Comparison of ENCODE assay signal across 8 cellular contexts in genomic region chr16:57648590-57649442, GRCh38. TPM values are rescaled to one million over a fixed set of nuclear protein-coding genes. Genes with fewer than 3 reads are reported as not detected.
A peak's percentile ranks its signal among the peaks of the same experiment; 100 is the strongest.
DNase-seq lines count a peak whose midpoint lies in the region; ATAC-seq and TF ChIP-seq lines count a peak whose summit lies in the region.

No MANE protein-coding gene starts in this region.

- peak overlapping the region; percentile 30 for H3K4me3 Mint-ChIP-seq in activated T-cell treated with anti-CD3 and anti-CD28 coated beads, Interleukin-2, amount 50 U/mL, for 4 hours
- peak overlapping the region; percentile 62 for H3K4me3 Mint-ChIP-seq in stimulated activated naive CD8-positive, alpha-beta T cell treated with anti-CD3 and anti-CD28 coated beads, Interleukin-15, Interleukin-2, amounts not matched to agents 100 ng/mL and 50 ng/mL, for 24 hours

- H4K20me1 ChIP-seq in neural cell (ENCODE audit: insufficient read depth) = peaks cover 53% of the 10 kb centered on the region

- H3K36me3 ChIP-seq in Panc1 (ENCODE audit: control insufficient read depth, insufficient read depth, low read length) = no peaks in the 10 kb centered on the region
- H3K36me3 ChIP-seq in neural cell (ENCODE audit: insufficient read depth, low read length) = peaks cover 16% of the 10 kb centered on the region

- H3K9me3 ChIP-seq in Panc1 (ENCODE audit: control insufficient read depth, insufficient read depth, low read depth, low read length) = no peaks in the 10 kb centered on the region
- no peaks in the 10 kb centered on the region for H3K9me3 ChIP-seq in neural cell (ENCODE audit: low read length)

- POLR2A ChIA-PET in Panc1 (lab: Charles Lee) = no interaction called here

- CTCF ChIA-PET in Panc1 (lab: Charles Lee) = interaction anchor here (0.6 to 1.3 kb wide), 3 partner anchors 31 to 146 kb away, joined by 3 to 4 read pairs (median 3); no protein-coding TSS in a partner anchor

- H3K4me3 ChIP-seq in AG10803 (ENCODE audit: low read length) = no peak overlapping the region
- H3K4me3 ChIP-seq in Panc1 (ENCODE audit: low read depth in 2 of 2, low read length in 2 of 2) = no peak overlapping the region
- no peak overlapping the region for H3K4me3 ChIP-seq in neural cell (ENCODE audit: low read length)

- H3K36me3 Mint-ChIP-seq in activated T-cell treated with anti-CD3 and anti-CD28 coated beads, Interleukin-2, amount 50 U/mL, for 4 hours (ENCODE audit: insufficient read depth) = no peaks in the 10 kb centered on the region
- H3K36me3 Mint-ChIP-seq in stimulated activated naive CD8-positive, alpha-beta T cell treated with anti-CD3 and anti-CD28 coated beads, Interleukin-15, Interleukin-2, amounts not matched to agents 100 ng/mL and 50 ng/mL, for 24 hours (ENCODE audit: low read depth) = no peaks in the 10 kb centered on the region

- no TSS peak for BruUV-seq in Panc1 (replicated peaks; lab: Mats Ljungman, UMichigan)

- intact Hi-C loops in Panc1 (cut with micrococcal nuclease; ENCODE audit: unreplicated experiment) = loop anchor here (2.0 to 5.0 kb wide), 2 partner anchors 58 to 72 kb away; no protein-coding TSS in a partner anchor

- H3K4me1 ChIP-seq in Panc1 (ENCODE audit: control insufficient read depth, insufficient read depth, low read length) = peaks cover 4% of the 10 kb centered on the region

- peak; percentile 65 for ATAC-seq in GM19035 (IDR thresholded peaks at IDR 0.05; ENCODE audit: unreplicated experiment)
- ATAC-seq in Panc1 = peak; percentile 79
- ATAC-seq in activated T-cell treated with anti-CD3 and anti-CD28 coated beads, Interleukin-2, amount 50 U/mL, for 4 hours = peak; percentile 81 to 85

- no peak overlapping the region for H2AFZ ChIP-seq in neural cell (ENCODE audit: low read depth, low read length)

- TF ChIP-seq EP300 in neural cell (conservative IDR thresholded peaks at IDR 0.05; ENCODE audit: poor library complexity, severe bottlenecking) = no peak

- H3K79me2 ChIP-seq in neural cell (replicated peaks; ENCODE audit: insufficient read depth, low read length) = peaks cover 43% of the 10 kb centered on the region

- H3K9me3 Mint-ChIP-seq in activated T-cell treated with anti-CD3 and anti-CD28 coated beads, Interleukin-2, amount 50 U/mL, for 4 hours = no peaks in the 10 kb centered on the region
- H3K9me3 Mint-ChIP-seq in stimulated activated naive CD8-positive, alpha-beta T cell treated with anti-CD3 and anti-CD28 coated beads, Interleukin-15, Interleukin-2, amounts not matched to agents 100 ng/mL and 50 ng/mL, for 24 hours = no peaks in the 10 kb centered on the region

- DNase-seq in AG10803 (ENCODE audit: low read depth) (peak; percentile 61), KG1 (lab: John Stamatoyannopoulos, UW) (peak; percentile 80), Panc1 (ENCODE audit: low read depth, low spot score) (peak; percentile 85), fibroblast of peridontal ligament (ENCODE audit: extremely low read depth) (peak; percentile 70)
- peak; percentile 85 for DNase-seq in activated T-cell treated with anti-CD3 and anti-CD28 coated beads, Interleukin-2, amount 50 U/mL, for 4 hours

- H3K27ac ChIP-seq in Panc1 (ENCODE audit: low read length) = no peak overlapping the region
- H3K27ac ChIP-seq in neural cell (ENCODE audit: low read length) = no peak overlapping the region

- peak; percentile 100 for TF ChIP-seq CTCF in AG10803 (conservative IDR thresholded peaks at IDR 0.05; ENCODE audit: low read length)
- peak; percentile 99 for TF ChIP-seq CTCF in Panc1 (IDR thresholded peaks at IDR 0.05)
- TF ChIP-seq CTCF in neural cell (IDR thresholded peaks at IDR 0.05; ENCODE audit: poor library complexity, severe bottlenecking) = peak; percentile 95

- H3K9ac ChIP-seq in neural cell (ENCODE audit: low read length) = no peak overlapping the region

- in situ Hi-C loops in Panc1 (cut with HindIII; ENCODE audit: low pct_unique_long_range_greater_than_20kb, low sequenced_read_pairs) = no loop called here

- peaks cover 24% of the 10 kb centered on the region for H3K4me1 Mint-ChIP-seq in activated T-cell treated with anti-CD3 and anti-CD28 coated beads, Interleukin-2, amount 50 U/mL, for 4 hours (ENCODE audit: low read depth)
- H3K4me1 Mint-ChIP-seq in stimulated activated naive CD8-positive, alpha-beta T cell treated with anti-CD3 and anti-CD28 coated beads, Interleukin-15, Interleukin-2, amounts not matched to agents 100 ng/mL and 50 ng/mL, for 24 hours (ENCODE audit: low read depth) = peaks cover 29% of the 10 kb centered on the region

- H3K27me3 Mint-ChIP-seq in activated T-cell treated with anti-CD3 and anti-CD28 coated beads, Interleukin-2, amount 50 U/mL, for 4 hours (ENCODE audit: low read depth) = no peaks in the 10 kb centered on the region
- H3K27me3 Mint-ChIP-seq in stimulated activated naive CD8-positive, alpha-beta T cell treated with anti-CD3 and anti-CD28 coated beads, Interleukin-15, Interleukin-2, amounts not matched to agents 100 ng/mL and 50 ng/mL, for 24 hours = no peaks in the 10 kb centered on the region

- H3K9me2 ChIP-seq in neural cell (ENCODE audit: insufficient read depth, low read length) = no peaks in the 10 kb centered on the region

- H3K27ac Mint-ChIP-seq in stimulated activated naive CD8-positive, alpha-beta T cell treated with anti-CD3 and anti-CD28 coated beads, Interleukin-15, Interleukin-2, amounts not matched to agents 100 ng/mL and 50 ng/mL, for 24 hours = peak overlapping the region; percentile 71

- peak; percentile 75 for TF ChIP-seq RAD21 in neural cell (conservative IDR thresholded peaks at IDR 0.05)

- no peak overlapping the region for H3K4me2 ChIP-seq in neural cell (ENCODE audit: low read length)

- H3K27me3 ChIP-seq in Panc1 (ENCODE audit: control insufficient read depth, insufficient read depth, low read length) (no peaks in the 10 kb centered on the region), neural cell (ENCODE audit: insufficient read depth, low read depth, low read length) (no peaks in the 10 kb centered on the region)

- no peaks in the 10 kb centered on the region for H3F3A ChIP-seq in neural cell (ENCODE audit: insufficient read depth, low read length, poor library complexity, severe bottlenecking)

TF ChIP-seq in neural cell, 6 proteins besides CTCF, POLR2A, EP300 and RAD21:
- no peak for TF ChIP-seq TAF1 (IDR thresholded peaks at IDR 0.05; ENCODE audit: low read depth)
- TF ChIP-seq SMC3 (conservative IDR thresholded peaks at IDR 0.05; ENCODE audit: poor library complexity) = peak; percentile 83

RNA-seq across cellular contexts. Expression of gene ADGRG3, which starts 19.3 kb away (rescaled TPM):
- not detected for total RNA-seq in Panc1 (2021; ENCODE audit: unreplicated experiment)
- polyA plus RNA-seq in Panc1 (2012; ENCODE audit: insufficient read length) = not detected
- not detected for total RNA-seq in activated T-cell treated with anti-CD3 and anti-CD28 coated beads, Interleukin-2, amount 50 U/mL, for 4 hours
- polyA plus RNA-seq in neural cell = 0.62 and 0.86 TPM in 2 replicates
- polyA minus RNA-seq in neural cell = 0.49 TPM in 1 of 2 replicates, not detected in the other

RNA-seq across cellular contexts. Expression of gene ADGRG1, which starts 20.4 kb away (rescaled TPM):
- 13.1 TPM for total RNA-seq in Panc1 (2021; ENCODE audit: unreplicated experiment)
- 6.8 TPM for polyA plus RNA-seq in Panc1 (2012; ENCODE audit: insufficient read length)
- total RNA-seq in activated T-cell treated with anti-CD3 and anti-CD28 coated beads, Interleukin-2, amount 50 U/mL, for 4 hours = 10 to 100 TPM in 1 of 3 donors, 1 to 10 TPM in 2; 3.6 to 11.9 (median 6.7) TPM
- 80.6 and 86.8 TPM in 2 replicates for polyA plus RNA-seq in neural cell
- polyA minus RNA-seq in neural cell = 122 and 124 TPM in 2 replicates

RNA-seq across cellular contexts. Expression of gene DRC7, which starts 45.8 kb away (rescaled TPM):
- not detected for total RNA-seq in Panc1 (2021; ENCODE audit: unreplicated experiment)
- not detected for polyA plus RNA-seq in Panc1 (2012; ENCODE audit: insufficient read length)
- not detected for total RNA-seq in activated T-cell treated with anti-CD3 and anti-CD28 coated beads, Interleukin-2, amount 50 U/mL, for 4 hours
- 0.10 and 1.4 TPM in 2 replicates for polyA plus RNA-seq in neural cell
- polyA minus RNA-seq in neural cell = 0.49 and 0.69 TPM in 2 replicates
